In the genomic region with DNA sequence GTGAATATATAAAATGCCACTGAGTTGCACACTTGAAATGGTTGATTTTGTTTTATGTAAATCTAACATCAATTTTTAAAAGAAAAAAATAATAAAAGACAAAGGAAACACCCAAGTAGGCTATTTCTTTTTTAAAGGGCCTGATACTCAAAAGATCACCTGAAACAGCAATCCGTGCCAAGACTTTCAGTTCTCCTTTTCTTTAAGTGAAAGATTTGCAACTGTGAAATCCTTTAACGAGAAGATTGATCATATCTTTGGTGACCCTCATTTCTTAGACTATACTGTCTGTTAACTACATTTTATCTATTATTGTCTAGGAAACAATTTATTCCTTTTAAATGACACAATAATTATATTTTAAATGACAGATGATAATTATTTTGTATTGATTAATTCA, we compare ENCODE assay signal across 23 cellular contexts.
A peak's percentile ranks its signal among the peaks of the same experiment; 100 is the strongest.
DNase-seq lines count a peak whose midpoint lies in the region; ATAC-seq, FAIRE-seq and TF ChIP-seq lines count a peak whose summit lies in the region.
"Had no signal": no experiment of that assay in that cellular context is flagged by ENCODE, and none has a peak within 500 bp of the region (broad histone marks: within the 10 kb centered on the region; RNA-seq: fewer than 3 reads in every experiment).

No MANE protein-coding gene starts in this region.

- intact Hi-C loops in pancreas (cut with DNase I), result no loop called here

- TF ChIP-seq CTCF in MM.1S (IDR thresholded peaks at IDR 0.05; ENCODE audit: low read length) (no peak), pancreas (IDR thresholded peaks at IDR 0.05) (no peak)

- H3K36me3 ChIP-seq in MM.1S (replicated peaks; ENCODE audit: insufficient read depth, low read length) (no peaks in the 10 kb centered on the region), pancreas (no peaks in the 10 kb centered on the region)
- H3K36me3 ChIP-seq: BE2C, BLaER1 had no signal

- H3F3A ChIP-seq in MM.1S (ENCODE audit: insufficient read depth, low read length), result no peaks in the 10 kb centered on the region

- H3K27ac ChIP-seq in MM.1S (ENCODE audit: low read length) (no peak overlapping the region), pancreas (no peak overlapping the region)
- H3K27ac ChIP-seq: 22Rv1, BLaER1 had no signal

- H2AFZ ChIP-seq in MM.1S (ENCODE audit: low read length), result no peak overlapping the region

- ATAC-seq in pancreas (no peak), GM18858 (IDR thresholded peaks at IDR 0.05; ENCODE audit: unreplicated experiment) (no peak), HG03571 (IDR thresholded peaks at IDR 0.05; ENCODE audit: unreplicated experiment) (no peak), HG03095 (IDR thresholded peaks at IDR 0.05; ENCODE audit: unreplicated experiment) (no peak)

- H3K4me3 ChIP-seq in MM.1S (ENCODE audit: low read length) (no peak overlapping the region), pancreas (no peak overlapping the region)
- H3K4me3 ChIP-seq: BLaER1 had no signal

- H3K9ac ChIP-seq in MM.1S (ENCODE audit: low read length), result no peak overlapping the region
- H3K9ac ChIP-seq: BLaER1 had no signal

- no peaks in the 10 kb centered on the region for H3K9me3 ChIP-seq in MM.1S (replicated peaks; ENCODE audit: insufficient read depth, low read length)
- H3K9me3 ChIP-seq in pancreas, result no peaks in the 10 kb centered on the region
- H3K9me3 ChIP-seq: BE2C, BLaER1 had no signal

- FAIRE-seq in A204.1 (lab: Jason Lieb, UNC) (peak; percentile 14), pancreas (lab: Jason Lieb, UNC) (peak; percentile 39)

- H3K9me2 ChIP-seq in MM.1S (replicated peaks; ENCODE audit: insufficient read depth, low read length), result no peaks in the 10 kb centered on the region

- no peaks in the 10 kb centered on the region for H3K79me2 ChIP-seq in MM.1S (ENCODE audit: low read length)

- H4K20me1 ChIP-seq in MM.1S (ENCODE audit: insufficient read depth, low read length), result no peaks in the 10 kb centered on the region
- H4K20me1 ChIP-seq: BLaER1 had no signal

- H3K27me3 ChIP-seq in MM.1S (replicated peaks; ENCODE audit: insufficient read depth, low read length) (no peaks in the 10 kb centered on the region), pancreas (no peaks in the 10 kb centered on the region)
- H3K27me3 ChIP-seq: BE2C, BLaER1 had no signal

- H3K4me2 ChIP-seq in MM.1S (ENCODE audit: low read depth, low read length), result no peak overlapping the region
- H3K4me2 ChIP-seq: BLaER1 had no signal

- H3K4me1 ChIP-seq in MM.1S (ENCODE audit: low read length) (no peaks in the 10 kb centered on the region), pancreas (no peaks in the 10 kb centered on the region)
- H3K4me1 ChIP-seq: BE2C, BLaER1 had no signal

- WGBS in pancreas, 2 donors, result 45 to 53% methylated on average over 2 of the region's 2 CpGs

- DNase-seq in MM.1S (peak; percentile 14), RPMI8226 (peak; percentile 21), pancreas (no peak)
- DNase-seq: ACHN; BE2C; C1 segment of cervical spinal cord; CD4-positive, alpha-beta memory T cell; CD4-positive, CD25-positive, alpha-beta regulatory T cell; CD8-positive, alpha-beta memory T cell; COR-L47; DMS 273 treated with DMSO at 0.1 percent for 48 hours; DMS153; DMS53; DMS79; DND-41; EL; GF-D8 had no signal

Comparison
In these comparisons a context has a peak if more than half of its experiments do, and no peak if none do; other contexts are left out.
1. DNase-seq: peak in MM.1S (single experiment) and RPMI8226 (single experiment); none in pancreas (0 of 6).